ENCODE assay signal across 8 cellular contexts in the genomic region with DNA sequence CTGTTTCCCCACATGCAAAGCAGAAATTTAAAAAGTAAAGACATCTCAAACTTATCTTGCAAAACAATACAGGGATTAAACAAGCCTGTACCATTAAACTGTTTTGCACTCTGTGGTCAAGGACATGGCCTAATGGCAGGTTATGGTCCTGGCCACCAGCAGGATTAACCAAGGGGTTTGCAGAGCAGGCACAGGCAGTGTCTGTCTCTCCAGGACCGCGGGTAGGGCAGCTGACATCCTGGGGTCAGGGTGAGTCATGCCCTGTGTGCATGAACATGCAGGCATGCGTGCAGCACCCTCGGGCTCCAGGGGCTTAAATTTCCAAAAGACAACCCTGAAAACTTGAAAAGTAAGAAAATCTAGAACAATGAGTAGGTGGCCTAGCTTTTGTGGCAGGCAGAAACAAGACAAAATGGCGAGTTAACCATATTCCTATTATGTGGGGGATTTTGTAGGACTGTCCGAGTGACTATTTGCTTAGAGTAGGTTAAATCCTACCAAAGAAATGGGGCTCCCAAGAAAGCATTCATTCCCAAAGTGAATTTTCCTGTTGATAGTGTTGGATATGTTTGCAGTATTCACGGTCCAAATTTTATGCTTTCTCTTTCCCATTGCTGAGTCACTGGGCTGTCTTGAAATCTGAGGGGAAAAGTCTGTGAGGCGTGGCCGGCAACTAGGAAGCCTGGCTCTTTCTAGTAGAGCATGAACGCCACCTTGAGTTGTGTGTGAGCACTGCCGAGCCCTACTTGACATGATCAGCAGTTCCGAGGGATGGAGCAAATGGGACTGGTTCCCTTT.
A peak's percentile ranks its signal among the peaks of the same experiment; 100 is the strongest.
DNase-seq lines count a peak whose midpoint lies in the region; ATAC-seq and TF ChIP-seq lines count a peak whose summit lies in the region.

No MANE protein-coding gene starts in this region.

- H3F3A ChIP-seq in PC-9 (ENCODE audit: insufficient read depth, low read depth) = peaks cover 8% of the 10 kb centered on the region; the same call in 1 of the 2 replicates

- H3K9me3 ChIP-seq in PC-9 (ENCODE audit: insufficient read depth, low read depth) = no peaks in the 10 kb centered on the region
- no peaks in the 10 kb centered on the region for H3K9me3 ChIP-seq in uterus

- peak; percentile 87 for ATAC-seq in activated naive CD8-positive, alpha-beta T cell treated with anti-CD3 and anti-CD28 coated beads, Interleukin-2, amount 10 ng/mL, durations not matched to agents 7 days and 5 days (ENCODE audit: low read depth)
- peak; percentile 99 for ATAC-seq in Right ventricle myocardium superior (ENCODE audit: poor library complexity)

- no peak for TF ChIP-seq POLR2A in uterus (IDR thresholded peaks at IDR 0.05)

- CTCF ChIA-PET in PC-9 (lab: Charles Lee) = interaction anchor here (0.6 kb wide), 1 partner anchor 888 kb away, joined by 5 read pairs; no protein-coding TSS in a partner anchor

- POLR2A ChIA-PET in PC-9 (lab: Charles Lee; ENCODE audit: unreplicated experiment) = no interaction called here
- POLR2A ChIA-PET in activated naive CD8-positive, alpha-beta T cell treated with anti-CD3 and anti-CD28 coated beads, Interleukin-2, amount 10 ng/mL, durations not matched to agents 7 days and 5 days (lab: Charles Lee) = interaction anchor here (0.8 kb wide), 1 partner anchor 271 kb away, joined by 3 read pairs; no protein-coding TSS in a partner anchor

- peak overlapping the region; percentile 95 for H2AFZ ChIP-seq in PC-9

- no peaks in the 10 kb centered on the region for H3K36me3 ChIP-seq in PC-9 (ENCODE audit: low read depth)
- H3K36me3 ChIP-seq in uterus = no peaks in the 10 kb centered on the region

- no peak overlapping the region for H3K27ac Mint-ChIP-seq in activated naive CD8-positive, alpha-beta T cell treated with anti-CD3 and anti-CD28 coated beads, Interleukin-2, amount 10 ng/mL, durations not matched to agents 7 days and 5 days
- H3K27ac Mint-ChIP-seq in osteocyte (ENCODE audit: unreplicated experiment) = peak overlapping the region; percentile 98

- H4K20me1 ChIP-seq in PC-9 (ENCODE audit: insufficient read depth) = no peaks in the 10 kb centered on the region

- H3K4me1 ChIP-seq in PC-9 (replicated peaks; ENCODE audit: insufficient read depth) (peaks cover 13% of the 10 kb centered on the region), uterus (peaks cover 0 to 5% of the 10 kb centered on the region in 2 donors)

- no peaks in the 10 kb centered on the region for H3K27me3 Mint-ChIP-seq in activated naive CD8-positive, alpha-beta T cell treated with anti-CD3 and anti-CD28 coated beads, Interleukin-2, amount 10 ng/mL, durations not matched to agents 7 days and 5 days
- H3K27me3 Mint-ChIP-seq in osteocyte (ENCODE audit: unreplicated experiment) = no peaks in the 10 kb centered on the region

- H3K9me2 ChIP-seq in PC-9 (ENCODE audit: insufficient read depth) = no peaks in the 10 kb centered on the region

- DNase-seq in GF-D8 (lab: John Stamatoyannopoulos, UW) = peak; percentile 53
- peak; percentile 96 for DNase-seq in H4 (ENCODE audit: low spot score)
- peak; percentile 90 for DNase-seq in LHCN-M2 (ENCODE audit: low read depth)
- DNase-seq in PC-9 = peak; percentile 78 to 80
- peak; percentile 55 for DNase-seq in activated naive CD8-positive, alpha-beta T cell treated with anti-CD3 and anti-CD28 coated beads, Interleukin-2, amount 10 ng/mL, durations not matched to agents 7 days and 5 days
- DNase-seq in Right ventricle myocardium superior = peak; percentile 92
- peak; percentile 93 for DNase-seq in osteocyte (ENCODE audit: extremely low spot score, unreplicated experiment)
- peak; percentile 92 to 94 for DNase-seq in uterus

- peak overlapping the region; percentile 62 for H3K4me3 ChIP-seq in PC-9
- peak overlapping the region in 1 of 2 donors; percentile 23 for H3K4me3 ChIP-seq in uterus

- H3K79me2 ChIP-seq in PC-9 (ENCODE audit: low read depth) = no peaks in the 10 kb centered on the region

- H3K27ac ChIP-seq in PC-9 (peak overlapping the region; percentile 94), uterus (peak overlapping the region; percentile 75 to 80)

- TF ChIP-seq CTCF in PC-9 (conservative IDR thresholded peaks at IDR 0.05) = peak; percentile 91
- peak; percentile 93 for TF ChIP-seq CTCF in osteocyte (IDR thresholded peaks at IDR 0.05)
- peak; percentile 92 to 97 (median 92) for TF ChIP-seq CTCF in uterus (IDR thresholded peaks at IDR 0.05)

- H3K36me3 Mint-ChIP-seq in activated naive CD8-positive, alpha-beta T cell treated with anti-CD3 and anti-CD28 coated beads, Interleukin-2, amount 10 ng/mL, durations not matched to agents 7 days and 5 days = no peaks in the 10 kb centered on the region
- no peaks in the 10 kb centered on the region for H3K36me3 Mint-ChIP-seq in osteocyte (ENCODE audit: unreplicated experiment)

- H3K4me1 Mint-ChIP-seq in activated naive CD8-positive, alpha-beta T cell treated with anti-CD3 and anti-CD28 coated beads, Interleukin-2, amount 10 ng/mL, durations not matched to agents 7 days and 5 days = peaks cover 13% of the 10 kb centered on the region
- peaks cover 14% of the 10 kb centered on the region for H3K4me1 Mint-ChIP-seq in osteocyte (ENCODE audit: unreplicated experiment)

- H3K4me3 Mint-ChIP-seq in activated naive CD8-positive, alpha-beta T cell treated with anti-CD3 and anti-CD28 coated beads, Interleukin-2, amount 10 ng/mL, durations not matched to agents 7 days and 5 days = peak overlapping the region; percentile 68
- H3K4me3 Mint-ChIP-seq in osteocyte (ENCODE audit: unreplicated experiment) = peak overlapping the region; percentile 74

- no peaks in the 10 kb centered on the region for H3K27me3 ChIP-seq in PC-9 (ENCODE audit: insufficient read depth, low read depth)
- no peaks in the 10 kb centered on the region for H3K27me3 ChIP-seq in uterus

- intact Hi-C loops in PC-9 (cut with micrococcal nuclease; ENCODE audit: unreplicated experiment) (loop anchor here (1.0 to 10.0 kb wide), 4 partner anchors 227 to 587 kb away; no protein-coding TSS in a partner anchor), Right ventricle myocardium superior (cut with DNase I) (loop anchor here (10.0 kb wide), 1 partner anchor 225 kb away; no protein-coding TSS in a partner anchor), uterus (cut with DNase I; ENCODE audit: low total_unique reads) (loop anchor here (10.0 kb wide), 1 partner anchor 215 kb away; no protein-coding TSS in a partner anchor)

- H3K9me3 Mint-ChIP-seq in activated naive CD8-positive, alpha-beta T cell treated with anti-CD3 and anti-CD28 coated beads, Interleukin-2, amount 10 ng/mL, durations not matched to agents 7 days and 5 days = peaks cover 1% of the 10 kb centered on the region
- H3K9me3 Mint-ChIP-seq in osteocyte (ENCODE audit: unreplicated experiment) = no peaks in the 10 kb centered on the region

- BruUV-seq in PC-9 (replicated peaks; lab: Mats Ljungman, UMichigan) = no TSS peak

- H3K4me2 ChIP-seq in PC-9 = peak overlapping the region; percentile 89
